8 cellular contexts compared by ENCODE assay signal in genomic region chr12:85076688-85077430, GRCh38. TPM values are rescaled to one million over a fixed set of nuclear protein-coding genes. Genes with fewer than 3 reads are reported as not detected.
DNase-seq lines count a peak whose midpoint lies in the region; TF ChIP-seq lines count a peak whose summit lies in the region.

No MANE protein-coding gene starts in this region.

- DNase-seq in GF-D8 (lab: John Stamatoyannopoulos, UW) (peak; percentile 21), H4 (ENCODE audit: low spot score) (peak; percentile 90), MM.1S (peak; percentile 70), RPMI8226 (peak; percentile 23), fibroblast of lung (ENCODE audit: low read depth in 2 of 2) (peak; percentile 83 to 94), pulmonary artery endothelial cell (ENCODE audit: low read depth, low spot score) (peak; percentile 55), ecto neural progenitor cell (ENCODE audit: low spot score) (no peak)
- no peak for DNase-seq in central memory CD4-positive, alpha-beta T cell

- H3K27me3 ChIP-seq in MM.1S (replicated peaks; ENCODE audit: insufficient read depth, low read length): no peaks in the 10 kb centered on the region
- H3K27me3 ChIP-seq in fibroblast of lung (ENCODE audit: control insufficient read depth, insufficient read depth, low read length): no peaks in the 10 kb centered on the region

- H3K4me3 ChIP-seq in MM.1S (ENCODE audit: low read length): no peak overlapping the region
- no peak overlapping the region for H3K4me3 ChIP-seq in fibroblast of lung (replicated peaks in 1 of 4; ENCODE audit: control extremely low read depth in 1 of 4, insufficient read depth in 1 of 4, low read depth in 3 of 4, low read length in 4 of 4)

- H3K4me1 ChIP-seq in MM.1S (ENCODE audit: low read length) (no peaks in the 10 kb centered on the region), fibroblast of lung (ENCODE audit: control insufficient read depth, extremely low read depth, insufficient read depth, low read length) (no peaks in the 10 kb centered on the region)

- no peaks in the 10 kb centered on the region for H3K79me2 ChIP-seq in MM.1S (ENCODE audit: low read length)
- H3K79me2 ChIP-seq in fibroblast of lung (ENCODE audit: control insufficient read depth, insufficient read depth, low read length): no peaks in the 10 kb centered on the region

- H3K9me2 ChIP-seq in MM.1S (replicated peaks; ENCODE audit: insufficient read depth, low read length): no peaks in the 10 kb centered on the region

- H3K4me2 ChIP-seq in MM.1S (ENCODE audit: low read depth, low read length) (no peak overlapping the region), fibroblast of lung (ENCODE audit: extremely low read depth, insufficient read depth, low read length) (no peak overlapping the region)

- peak; percentile 56 for TF ChIP-seq CTCF in MM.1S (IDR thresholded peaks at IDR 0.05; ENCODE audit: low read length)
- peak; percentile 48 to 59 for TF ChIP-seq CTCF in fibroblast of lung (conservative IDR thresholded peaks at IDR 0.05 in 1 of 2, IDR thresholded peaks at IDR 0.05 in 1 of 2; ENCODE audit: low read depth in 1 of 2, low read length in 2 of 2)

- no peak overlapping the region for H3K9ac ChIP-seq in MM.1S (ENCODE audit: low read length)
- no peak overlapping the region for H3K9ac ChIP-seq in fibroblast of lung (ENCODE audit: insufficient read depth, low read length)

- no peak overlapping the region for H3K27ac ChIP-seq in MM.1S (ENCODE audit: low read length)
- no peak overlapping the region for H3K27ac ChIP-seq in fibroblast of lung (ENCODE audit: insufficient read depth, low read length)

- H3K36me3 ChIP-seq in MM.1S (replicated peaks; ENCODE audit: insufficient read depth, low read length) (no peaks in the 10 kb centered on the region), fibroblast of lung (ENCODE audit: control insufficient read depth, insufficient read depth, low read length) (no peaks in the 10 kb centered on the region)

- no peaks in the 10 kb centered on the region for H3F3A ChIP-seq in MM.1S (ENCODE audit: insufficient read depth, low read length)

- H4K20me1 ChIP-seq in MM.1S (ENCODE audit: insufficient read depth, low read length) (no peaks in the 10 kb centered on the region), fibroblast of lung (ENCODE audit: control insufficient read depth, extremely low read depth, insufficient read depth, low read length) (no peaks in the 10 kb centered on the region)

- no peak overlapping the region for H2AFZ ChIP-seq in MM.1S (ENCODE audit: low read length)
- no peak overlapping the region for H2AFZ ChIP-seq in fibroblast of lung (ENCODE audit: low read length)

- H3K9me3 ChIP-seq in MM.1S (replicated peaks; ENCODE audit: insufficient read depth, low read length) (no peaks in the 10 kb centered on the region), fibroblast of lung (ENCODE audit: control insufficient read depth, insufficient read depth, low read depth, low read length) (no peaks in the 10 kb centered on the region)

RNA-seq across cellular contexts. Expression of gene LRRIQ1, which starts 40.7 kb away (rescaled TPM):
- total RNA-seq in H4 (2014; rRNA removed; shearing (Covaris generic)): 0.15 and 0.31 TPM in 2 replicates
- total RNA-seq in fibroblast of lung (under 0.01 TPM in 2 replicates), pulmonary artery endothelial cell (0.28 and 0.40 TPM in 2 replicates)
- polyA plus RNA-seq in fibroblast of lung: 0.05 and 0.33 TPM in 2 replicates
- not detected in 2 replicates for polyA plus RNA-seq in fibroblast of lung (2012)
- polyA minus RNA-seq in fibroblast of lung (ENCODE audit: low replicate concordance): not detected in 2 replicates

RNA-seq across cellular contexts. Expression of gene TSPAN19, which starts 40.8 kb away (rescaled TPM):
- not detected in 2 replicates for total RNA-seq in H4 (2014; rRNA removed; shearing (Covaris generic))
- total RNA-seq in fibroblast of lung (not detected in 2 replicates), pulmonary artery endothelial cell (0.07 and 0.14 TPM in 2 replicates)
- polyA plus RNA-seq in fibroblast of lung: not detected in 2 replicates
- polyA plus RNA-seq in fibroblast of lung (2012): not detected in 2 replicates
- not detected in 2 replicates for polyA minus RNA-seq in fibroblast of lung (ENCODE audit: low replicate concordance)

Comparison
In these comparisons a context has a peak if more than half of its experiments do, and no peak if none do; other contexts are left out.
1. DNase-seq: peak in GF-D8 (single experiment), H4 (single experiment), MM.1S (single experiment), RPMI8226 (single experiment), fibroblast of lung (2 of 2) and pulmonary artery endothelial cell (single experiment); none in central memory CD4-positive, alpha-beta T cell (single experiment) and ecto neural progenitor cell (single experiment).